In the genomic region with DNA sequence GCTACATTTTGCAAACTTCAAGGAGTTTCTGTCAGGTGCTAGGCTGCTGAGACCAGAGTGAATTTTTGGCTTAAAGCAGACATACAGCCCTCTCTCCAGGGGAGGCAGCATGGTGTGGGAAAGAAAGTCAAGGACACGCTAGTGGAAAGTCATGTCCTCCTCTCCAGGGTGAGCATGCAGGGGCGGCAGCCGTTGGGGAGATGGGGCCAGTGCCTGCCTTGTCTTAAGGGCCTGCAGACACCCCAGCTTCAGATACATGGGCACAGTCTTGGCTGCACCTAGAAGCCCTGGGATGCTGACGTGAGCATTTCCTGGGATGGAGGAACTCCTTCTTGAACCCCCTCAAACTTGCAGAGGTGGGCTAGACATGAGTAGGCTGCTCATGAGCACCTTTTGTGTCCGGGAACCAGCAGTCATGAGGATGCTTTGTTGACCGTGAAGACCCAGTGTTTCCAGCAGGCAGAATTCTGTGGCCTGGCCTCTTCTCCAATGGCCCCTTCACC, we compare ENCODE assay signal across 16 cellular contexts. TPM values are rescaled to one million over a fixed set of nuclear protein-coding genes. Genes with fewer than 3 reads are reported as not detected.
A peak's percentile ranks its signal among the peaks of the same experiment; 100 is the strongest.
DNase-seq lines count a peak whose midpoint lies in the region; ATAC-seq, FAIRE-seq and TF ChIP-seq lines count a peak whose summit lies in the region.
"Had no signal": no experiment of that assay in that cellular context is flagged by ENCODE, and none has a peak within 500 bp of the region (broad histone marks: within the 10 kb centered on the region; RNA-seq: fewer than 3 reads in every experiment).

No MANE protein-coding gene starts in this region.

- TF ChIP-seq POLR2A in A549 (IDR thresholded peaks at IDR 0.05; ENCODE audit: low read length) (no peak), gastroesophageal sphincter (IDR thresholded peaks at IDR 0.05) (no peak), adrenal gland (IDR thresholded peaks at IDR 0.05) (no peak)

- H3K27ac ChIP-seq in A549 (no peak overlapping the region), GM23338 (ENCODE audit: low read depth) (no peak overlapping the region), gastroesophageal sphincter (no peak overlapping the region), adrenal gland (no peak overlapping the region)
- H3K27ac ChIP-seq in CD8-positive, alpha-beta T cell (ENCODE audit: low read depth, low read length): no peak overlapping the region
- H3K27ac ChIP-seq: C4-2B had no signal

- no peak for TF ChIP-seq RAD21 in A549 (conservative IDR thresholded peaks at IDR 0.05 in 1 of 2, IDR thresholded peaks at IDR 0.05 in 1 of 2)

- 21% methylated on average over 6 of the region's 6 CpGs for WGBS in A549 (ENCODE audit: missing lambda C conversion rate)
- 47 to 56% methylated on average over 3 of the region's 6 CpGs for WGBS in gastroesophageal sphincter (ENCODE audit: low coverage in 1 of 2), 2 donors
- 38 to 62% (median 60%) methylated on average over 3 to 6 of the region's 6 CpGs for WGBS in adrenal gland, 4 donors

- CTCF ChIA-PET in A549 (lab: Yijun Ruan, JAX): interaction anchor here (0.7 to 1.5 kb wide), 2 partner anchors 10 to 48 kb away, joined by 3 read pairs; no protein-coding TSS in a partner anchor
- CTCF ChIA-PET in CD8-positive, alpha-beta T cell (lab: Charles Lee): no interaction called here

- intact Hi-C loops in posterior vena cava (cut with DNase I): no loop called here
- intact Hi-C loops in CD8-positive, alpha-beta T cell (cut with DNase I, micrococcal nuclease): no loop called here
- intact Hi-C loops in adrenal gland (cut with DNase I): no loop called here

- H3K27me3 ChIP-seq in GM23338 (ENCODE audit: insufficient read depth) (no peaks in the 10 kb centered on the region), gastroesophageal sphincter (peaks cover 72% of the 10 kb centered on the region), adrenal gland (no peaks in the 10 kb centered on the region)
- no peaks in the 10 kb centered on the region for H3K27me3 ChIP-seq in CD8-positive, alpha-beta T cell (ENCODE audit: insufficient read depth, low read length)

- TF ChIP-seq EP300 in A549 (IDR thresholded peaks at IDR 0.05) (no peak), gastroesophageal sphincter (IDR thresholded peaks at IDR 0.05) (no peak)

- H3K4me2 ChIP-seq in A549: no peak overlapping the region
- H3K4me2 ChIP-seq in GM23338: no peak overlapping the region; the same call in 1 of the 2 replicates

- no peak overlapping the region for H3K4me3 ChIP-seq in A549
- no peak overlapping the region for H3K4me3 ChIP-seq in GM23338
- H3K4me3 ChIP-seq in CD8-positive, alpha-beta T cell (ENCODE audit: low read depth, low read length): no peak overlapping the region
- no peak overlapping the region for H3K4me3 ChIP-seq in gastroesophageal sphincter
- no peak overlapping the region for H3K4me3 ChIP-seq in adrenal gland
- H3K4me3 ChIP-seq: HAP-1 had no signal

- peaks cover 5% of the 10 kb centered on the region for H3K27me3 Mint-ChIP-seq in GM23338 (ENCODE audit: insufficient read depth, low read depth, poor library complexity)
- H3K27me3 Mint-ChIP-seq in chondrocyte (ENCODE audit: low read depth): peaks cover 16% of the 10 kb centered on the region
- peaks cover 41% of the 10 kb centered on the region for H3K27me3 Mint-ChIP-seq in CD8-positive, alpha-beta T cell (ENCODE audit: low read depth)

- H3K9me2 ChIP-seq in GM23338 (ENCODE audit: insufficient read depth): peaks cover 7% of the 10 kb centered on the region

- H3K9me3 Mint-ChIP-seq in GM23338: no peaks in the 10 kb centered on the region
- H3K9me3 Mint-ChIP-seq in chondrocyte (ENCODE audit: low read depth): no peaks in the 10 kb centered on the region
- no peaks in the 10 kb centered on the region for H3K9me3 Mint-ChIP-seq in CD8-positive, alpha-beta T cell
- H3K9me3 Mint-ChIP-seq: CD4-positive, alpha-beta T cell had no signal

- peak overlapping the region; percentile 90 for H2AFZ ChIP-seq in GM23338

- 0 out of 2 replicates have a peak, but pooled peaks cover 8% of the 10 kb centered on the region for H3F3A ChIP-seq in GM23338 (replicated peaks; ENCODE audit: low read depth)

- no peaks in the 10 kb centered on the region for H3K9me3 ChIP-seq in A549
- H3K9me3 ChIP-seq in CD8-positive, alpha-beta T cell (ENCODE audit: low read length): no peaks in the 10 kb centered on the region
- no peaks in the 10 kb centered on the region for H3K9me3 ChIP-seq in gastroesophageal sphincter
- H3K9me3 ChIP-seq in adrenal gland (replicated peaks in 1 of 3): no peaks in the 10 kb centered on the region
- H3K9me3 ChIP-seq: HAP-1 had no signal

- H3K79me2 ChIP-seq in GM23338 (replicated peaks; ENCODE audit: insufficient read depth): no peaks in the 10 kb centered on the region

- POLR2A ChIA-PET in A549 (lab: Yijun Ruan, JAX): no interaction called here
- POLR2A ChIA-PET in CD8-positive, alpha-beta T cell (lab: Charles Lee): no interaction called here

- TF ChIP-seq CTCF in A549 (IDR thresholded peaks at IDR 0.05) (no peak), GM23338 (conservative IDR thresholded peaks at IDR 0.05; ENCODE audit: low read depth in 2 of 2) (0 out of 4 replicates have a peak, but pooled peaks of 1 of the 2 experiments have one; percentile 0), chondrocyte (IDR thresholded peaks at IDR 0.05) (no peak), gastroesophageal sphincter (IDR thresholded peaks at IDR 0.05) (no peak), adrenal gland (IDR thresholded peaks at IDR 0.05) (no peak)
- TF ChIP-seq CTCF in CD8-positive, alpha-beta T cell (IDR thresholded peaks at IDR 0.05): no peak

- H3K36me3 Mint-ChIP-seq in GM23338 (ENCODE audit: low read depth) (no peaks in the 10 kb centered on the region), chondrocyte (ENCODE audit: low read depth) (no peaks in the 10 kb centered on the region)
- H3K36me3 Mint-ChIP-seq in CD8-positive, alpha-beta T cell: no peaks in the 10 kb centered on the region

- DNase-seq in A549 (ENCODE audit: low read depth in 1 of 2, low spot score in 1 of 2) (no peak), GM23338 (ENCODE audit: low spot score) (peak; percentile 17), chondrocyte (ENCODE audit: low spot score) (peak; percentile 46), posterior vena cava (ENCODE audit: low spot score) (peak; percentile 37), adrenal gland (no peak)
- DNase-seq in CD8-positive, alpha-beta T cell: no peak
- DNase-seq: AML-193; CD4-positive, alpha-beta T cell; DMS153; DMS79; GDM1; GOT3 had no signal

- H3K4me1 ChIP-seq in A549: no peaks in the 10 kb centered on the region
- H3K4me1 ChIP-seq in GM23338 (ENCODE audit: insufficient read depth): peaks cover 24% of the 10 kb centered on the region
- no peaks in the 10 kb centered on the region for H3K4me1 ChIP-seq in CD8-positive, alpha-beta T cell (ENCODE audit: insufficient read depth, low read length)
- H3K4me1 ChIP-seq in gastroesophageal sphincter: no peaks in the 10 kb centered on the region
- H3K4me1 ChIP-seq in adrenal gland (replicated peaks in 1 of 2): no peaks in the 10 kb centered on the region

- FAIRE-seq in A549 (lab: Jason Lieb, UNC): no peak
- FAIRE-seq: A204.1 had no signal

- H3K27ac Mint-ChIP-seq in GM23338 (no peak overlapping the region), chondrocyte (ENCODE audit: unreplicated experiment) (no peak overlapping the region)
- no peak overlapping the region for H3K27ac Mint-ChIP-seq in CD8-positive, alpha-beta T cell
- H3K27ac Mint-ChIP-seq: CD4-positive, alpha-beta T cell had no signal

- no peaks in the 10 kb centered on the region for H4K20me1 ChIP-seq in GM23338 (replicated peaks; ENCODE audit: insufficient read depth)

- no peak overlapping the region for H3K4me3 Mint-ChIP-seq in GM23338
- H3K4me3 Mint-ChIP-seq in chondrocyte (ENCODE audit: unreplicated experiment): no peak overlapping the region
- no peak overlapping the region for H3K4me3 Mint-ChIP-seq in CD8-positive, alpha-beta T cell
- H3K4me3 Mint-ChIP-seq: CD4-positive, alpha-beta T cell had no signal

- ATAC-seq in A549 (peak; percentile 10 to 21; a peak in 3 of 6 replicates), GM23338 (no peak; the same call in 2 of the 3 replicates), gastroesophageal sphincter (no peak)
- ATAC-seq in CD8-positive, alpha-beta T cell: no peak

- H3K4me1 Mint-ChIP-seq in GM23338 (peaks cover 36% of the 10 kb centered on the region), chondrocyte (ENCODE audit: low read depth) (no peaks in the 10 kb centered on the region)
- no peaks in the 10 kb centered on the region for H3K4me1 Mint-ChIP-seq in CD8-positive, alpha-beta T cell (ENCODE audit: low read depth)

- H3K36me3 ChIP-seq in GM23338 (ENCODE audit: insufficient read depth): no peaks in the 10 kb centered on the region
- no peaks in the 10 kb centered on the region for H3K36me3 ChIP-seq in CD8-positive, alpha-beta T cell (ENCODE audit: insufficient read depth, low read length)
- H3K36me3 ChIP-seq in gastroesophageal sphincter: no peaks in the 10 kb centered on the region
- no peaks in the 10 kb centered on the region for H3K36me3 ChIP-seq in adrenal gland (replicated peaks in 1 of 2)
- H3K36me3 ChIP-seq: HAP-1 had no signal

RNA-seq across cellular contexts. Expression of a gene that starts 43.3 kb away (rescaled TPM):
- polyA plus RNA-seq in A549 (2011; rRNA removed): 85.5 and 99.5 TPM in 2 replicates
- 169 and 214 TPM in 2 replicates for polyA plus RNA-seq in A549 (2012; cell fraction: cytosol; rRNA removed)
- polyA plus RNA-seq in A549 (2012; cell fraction: nucleus; rRNA removed): 201 and 265 TPM in 2 replicates
- polyA plus RNA-seq in A549 (2017; fragmentation: RNase III; extraction: RNeasy Plus Mini Kit Qiagen cat#74134 plus additional on column Dnase treatment): 85.3 to 100 TPM (median 95.5 TPM) in 3 replicates
- polyA minus RNA-seq in A549 (2011; rRNA and poly(A)+ RNA removed): 85.7 and 95.8 TPM in 2 replicates
- 89.2 and 95.5 TPM in 2 replicates for total RNA-seq in GM23338 (2014; rRNA removed; shearing (Covaris generic))
- 81.7 and 84.7 TPM in 2 replicates for polyA plus RNA-seq in GM23338 (2016; fragmentation: Nextera tagmentation; extraction: Ambion mirVana)
- total RNA-seq in chondrocyte: 55.6 to 68.7 TPM (median 62.0 TPM) in 3 replicates
- total RNA-seq in posterior vena cava: 10 to 100 TPM; 63.5 to 70.6 TPM
- 10 to 100 TPM; 14.1 to 14.4 TPM for total RNA-seq in CD8-positive, alpha-beta T cell
- 10 to 100 TPM; 61.3 to 77.7 (median 69.6) TPM for total RNA-seq in gastroesophageal sphincter
- 100 to 1,000 TPM in 6 of 8 donors, 10 to 100 TPM in 2; 82.6 to 311 (median 140) TPM for total RNA-seq in adrenal gland
- 100 to 1,000 TPM in 1 of 3 donors, 10 to 100 TPM in 2; 41.7 to 118 (median 68.1) TPM for polyA plus RNA-seq in adrenal gland

RNA-seq across cellular contexts. Expression of a gene that starts 56.9 kb away (rescaled TPM):
- polyA plus RNA-seq in A549 (2011; rRNA removed): not detected in 2 replicates
- polyA plus RNA-seq in A549 (2012; cell fraction: cytosol; rRNA removed): 0.07 and 0.08 TPM in 2 replicates
- 0.06 TPM in 1 of 2 replicates, not detected in the other for polyA plus RNA-seq in A549 (2012; cell fraction: nucleus; rRNA removed)
- not detected in 3 replicates for polyA plus RNA-seq in A549 (2017; fragmentation: RNase III; extraction: RNeasy Plus Mini Kit Qiagen cat#74134 plus additional on column Dnase treatment)
- not detected in 2 replicates for polyA minus RNA-seq in A549 (2011; rRNA and poly(A)+ RNA removed)
- total RNA-seq in GM23338 (2014; rRNA removed; shearing (Covaris generic)): 23.8 and 38.2 TPM in 2 replicates
- polyA plus RNA-seq in GM23338 (2016; fragmentation: Nextera tagmentation; extraction: Ambion mirVana): 9.3 and 10.7 TPM in 2 replicates
- 0.35 TPM in 1 of 3 replicates, not detected in the others for total RNA-seq in chondrocyte
- 1 to 10 TPM in 1 of 2 donors, under 1 TPM in 1; 0.97 to 1.3 TPM for total RNA-seq in posterior vena cava
- not detected for total RNA-seq in CD8-positive, alpha-beta T cell
- total RNA-seq in gastroesophageal sphincter: under 1 TPM in 3 of 4 donors, not detected in 1; 0.16 to 0.66 (median 0.54) TPM
- total RNA-seq in adrenal gland: 1 to 10 TPM in 1 of 8 donors, under 1 TPM in 3, not detected in 4; 0.23 to 1.2 (median 0.61) TPM
- polyA plus RNA-seq in adrenal gland: 1 to 10 TPM in 1 of 3 donors, under 1 TPM in 2; 0.24 to 1.9 (median 0.67) TPM
- total RNA-seq: CD4-positive, alpha-beta T cell had no signal

Comparison
In these comparisons a context has a peak if more than half of its experiments do, and no peak if none do; other contexts are left out.
1. ATAC-seq: peak in A549 (2 of 2); none in GM23338 (single experiment), CD8-positive, alpha-beta T cell (single experiment) and gastroesophageal sphincter (single experiment).
2. DNase-seq: peak in GM23338 (single experiment), chondrocyte (single experiment) and posterior vena cava (single experiment); none in A549 (0 of 2), CD8-positive, alpha-beta T cell (0 of 7) and adrenal gland (0 of 7).
3. RNA of a gene that starts 56.9 kb away (total RNA-seq): 23.8 to 38.2 TPM in GM23338; 0.97 to 1.3 TPM in posterior vena cava, 0.16 to 0.66 TPM in gastroesophageal sphincter, 0.35 TPM in chondrocyte, 0.23 to 1.2 TPM in adrenal gland and not detected in CD8-positive, alpha-beta T cell; every median in the first group is over 10 times any median in the second.